ENCODE assay signal across 21 cellular contexts in genomic region chr5:23717486-23717885, GRCh38.
"Had no signal": no experiment of that assay in that cellular context is flagged by ENCODE, and none has a peak within 500 bp of the region (broad histone marks: within the 10 kb centered on the region; RNA-seq: fewer than 3 reads in every experiment).

No MANE protein-coding gene starts in this region.

- H3K4me3 Mint-ChIP-seq: activated CD8-positive, alpha-beta T cell treated with anti-CD3 and anti-CD28 coated beads, Interleukin-2, amount 10 ng/mL, durations not matched to agents 7 days and 5 days; memory B cell; natural killer cell treated with Interleukin-12 subunit alpha and Interleukin-12 subunit beta and Interleukin-15 and Interleukin-18, amount 100 ng/mL, for 72 hours had no signal

- H3K27ac Mint-ChIP-seq: activated CD8-positive, alpha-beta T cell treated with anti-CD3 and anti-CD28 coated beads, Interleukin-2, amount 10 ng/mL, durations not matched to agents 7 days and 5 days; activated naive CD4-positive, alpha-beta T cell treated with anti-CD3 and anti-CD28 coated beads, Interleukin-2, amount 50 U/mL, for 72 hours; memory B cell; natural killer cell treated with Interleukin-12 subunit alpha and Interleukin-12 subunit beta and Interleukin-15 and Interleukin-18, amount 100 ng/mL, for 72 hours had no signal

- H3K9me3 ChIP-seq: ovary, right atrium auricular region, thoracic aorta, upper lobe of left lung had no signal

- ATAC-seq: activated CD8-positive, alpha-beta T cell treated with anti-CD3 and anti-CD28 coated beads, Interleukin-2, amount 10 ng/mL, durations not matched to agents 7 days and 5 days; activated naive CD4-positive, alpha-beta T cell treated with anti-CD3 and anti-CD28 coated beads, Interleukin-2, amount 50 U/mL, for 72 hours; foreskin keratinocyte; left colon; natural killer cell treated with Interleukin-12 subunit alpha and Interleukin-12 subunit beta and Interleukin-15 and Interleukin-18, amount 100 ng/mL, for 72 hours; psoas muscle had no signal

- DNase-seq: activated CD4-positive, alpha-beta T cell treated with anti-CD3 and anti-CD28 coated beads for 1 hour; activated CD4-positive, alpha-beta T cell treated with anti-CD3 and anti-CD28 coated beads, Interleukin-2, amount 50 U/mL, for 1 hour; activated CD8-positive, alpha-beta T cell treated with anti-CD3 and anti-CD28 coated beads, Interleukin-2, amount 10 ng/mL, durations not matched to agents 7 days and 5 days; activated T-cell treated with anti-CD3 and anti-CD28 coated beads, Interleukin-2, amount 50 U/mL, for 1 hour; aorta; brain microvascular endothelial cell; central memory CD4-positive, alpha-beta T cell; effector memory CD4-positive, alpha-beta T cell; foreskin keratinocyte; left colon; ovary; psoas muscle; spleen; stimulated activated CD4-positive, alpha-beta T cell treated with anti-CD3 and anti-CD28 coated beads, Interleukin-4, amount 100 ng/mL, for 1 hour; stimulated activated naive CD4-positive, alpha-beta T cell treated with Interleukin-2 at 50 U/mL for 16 hours; upper lobe of left lung had no signal

- H3K27me3 Mint-ChIP-seq: memory B cell; natural killer cell treated with Interleukin-12 subunit alpha and Interleukin-12 subunit beta and Interleukin-15 and Interleukin-18, amount 100 ng/mL, for 72 hours had no signal

- H3K36me3 Mint-ChIP-seq: activated naive CD4-positive, alpha-beta T cell treated with anti-CD3 and anti-CD28 coated beads, Interleukin-2, amount 50 U/mL, for 72 hours; memory B cell had no signal

- H3K4me1 Mint-ChIP-seq: memory B cell had no signal
